Comparison of ENCODE assay signal across 14 cellular contexts in the genomic region with DNA sequence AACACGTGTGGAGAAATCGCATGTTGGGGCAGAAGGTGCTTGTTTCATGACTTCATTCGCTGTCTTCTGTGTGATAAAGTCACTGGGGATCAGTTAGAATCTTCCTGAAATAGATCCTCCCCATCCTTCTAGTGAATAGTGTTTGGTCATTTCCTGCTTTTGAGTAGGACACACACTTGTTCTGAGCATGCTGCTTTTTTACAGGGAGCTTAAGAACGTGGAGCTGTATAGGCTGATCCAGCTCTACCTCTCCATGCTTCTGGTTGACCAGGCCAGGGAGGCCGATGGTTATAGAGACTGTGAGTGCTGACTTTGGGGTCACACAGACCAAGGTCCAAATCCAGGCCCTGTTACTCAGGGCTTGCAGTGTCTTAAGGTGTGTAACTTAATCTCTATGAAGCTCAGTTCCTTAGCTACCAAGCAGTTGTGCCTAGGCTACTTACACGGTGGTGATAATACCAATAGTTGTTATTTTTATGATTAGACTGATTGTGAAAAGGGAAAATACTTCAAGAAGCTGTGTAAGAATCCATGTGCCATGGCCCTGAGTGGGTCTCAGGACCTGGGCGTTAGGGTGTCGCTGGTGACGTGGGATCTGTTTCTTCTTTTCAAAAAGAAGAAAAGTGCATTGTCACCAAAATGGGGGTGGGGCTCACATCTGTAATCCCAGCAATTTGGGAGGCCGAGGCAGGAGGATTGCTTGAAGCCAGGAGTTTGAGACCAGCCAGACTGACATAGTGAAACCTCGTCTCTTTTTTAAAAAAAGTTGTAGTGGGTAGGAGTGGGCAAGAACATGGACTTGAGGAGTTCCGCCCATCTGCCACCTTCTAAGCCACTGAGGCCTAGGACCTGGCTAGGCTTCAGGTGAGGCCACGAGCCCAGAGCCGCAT.
DNase-seq lines count a peak whose midpoint lies in the region; TF ChIP-seq lines count a peak whose summit lies in the region.
"Had no signal": no experiment of that assay in that cellular context is flagged by ENCODE, and none has a peak within 500 bp of the region (broad histone marks: within the 10 kb centered on the region; RNA-seq: fewer than 3 reads in every experiment).

No MANE protein-coding gene starts in this region.

- peak overlapping the region; percentile 42 for H3K27ac Mint-ChIP-seq in nephron progenitor cell

- no peaks in the 10 kb centered on the region for H3K79me2 ChIP-seq in GM23248 (ENCODE audit: insufficient read depth)

- H2AFZ ChIP-seq in GM23248, result 0 out of 2 replicates have a peak overlapping the region, but pooled peaks have one; percentile 7

- peaks cover 36% of the 10 kb centered on the region for H3K4me1 Mint-ChIP-seq in nephron progenitor cell

- peaks cover 0 to 6% (median 0%) of the 10 kb centered on the region in 11 experiments; a peak in 2 of 22 replicates for H3K36me3 ChIP-seq in BLaER1 treated with 17β-estradiol and CSF1 and Interleukin-3, amounts not matched to agents 10 nM and 100 nM
- H3K36me3 ChIP-seq in GM23248 (ENCODE audit: low read depth), result no peaks in the 10 kb centered on the region
- H3K36me3 ChIP-seq in brain microvascular endothelial cell (replicated peaks), result no peaks in the 10 kb centered on the region
- H3K36me3 ChIP-seq: SJSA1, suprapubic skin had no signal

- 0 out of 22 replicates have a peak overlapping the region, but pooled peaks of 2 of the 11 experiments have one; percentile 26 to 32 for H3K9ac ChIP-seq in BLaER1 treated with 17β-estradiol and CSF1 and Interleukin-3, amounts not matched to agents 10 nM and 100 nM
- no peak overlapping the region for H3K9ac ChIP-seq in GM23248

- H4K20me1 ChIP-seq in BLaER1 treated with 17β-estradiol and CSF1 and Interleukin-3, amounts not matched to agents 10 nM and 100 nM, result peaks cover 0 to 20% (median under 1%) of the 10 kb centered on the region in 11 experiments; a peak in 6 of 22 replicates
- no peaks in the 10 kb centered on the region for H4K20me1 ChIP-seq in GM23248 (ENCODE audit: insufficient read depth)

- no peaks in the 10 kb centered on the region for H3F3A ChIP-seq in GM23248 (ENCODE audit: insufficient read depth)

- H3K27me3 ChIP-seq in BLaER1 treated with 17β-estradiol and CSF1 and Interleukin-3, amounts not matched to agents 10 nM and 100 nM, result no peaks in the 10 kb centered on the region
- H3K27me3 ChIP-seq in GM23248 (replicated peaks; ENCODE audit: insufficient read depth) (no peaks in the 10 kb centered on the region), brain microvascular endothelial cell (replicated peaks) (no peaks in the 10 kb centered on the region)
- H3K27me3 ChIP-seq: SJSA1, suprapubic skin had no signal

- WGBS in GM23248 (ENCODE audit: low coverage in 1 of 2, low lambda C conversion rate in 2 of 2, missing lambda C conversion rate in 2 of 2), 2 experiments, result 77 to 81% methylated on average over 14 of the region's 14 CpGs

- in situ Hi-C loops in GM23248 (cut with MboI), result no loop called here
- in situ Hi-C loops in brain microvascular endothelial cell (cut with HindIII; ENCODE audit: low pct_ligation_motif_present, low sequenced_read_pairs), result no loop called here

- H3K4me2 ChIP-seq in BLaER1 treated with 17β-estradiol and CSF1 and Interleukin-3, amounts not matched to agents 10 nM and 100 nM, result peak overlapping the region; percentile 45 to 83 (median 78)
- H3K4me2 ChIP-seq in GM23248 (ENCODE audit: unreplicated experiment), result no peak overlapping the region

- H3K4me1 ChIP-seq in BLaER1 treated with 17β-estradiol and CSF1 and Interleukin-3, amounts not matched to agents 10 nM and 100 nM, result peaks cover 17 to 83% (median 70%) of the 10 kb centered on the region in 10 experiments
- H3K4me1 ChIP-seq in GM23248 (ENCODE audit: insufficient read depth), result peaks cover 3% of the 10 kb centered on the region

- peaks cover 0 to 10% (median 6%) of the 10 kb centered on the region in 11 experiments; a peak in 12 of 22 replicates for H3K9me3 ChIP-seq in BLaER1 treated with 17β-estradiol and CSF1 and Interleukin-3, amounts not matched to agents 10 nM and 100 nM (replicated peaks in 1 of 11)
- H3K9me3 ChIP-seq in GM23248 (ENCODE audit: low read depth), result no peaks in the 10 kb centered on the region
- H3K9me3 ChIP-seq: SJSA1, suprapubic skin had no signal

- peak; percentile 31 for DNase-seq in GM23248
- no peak for DNase-seq in brain microvascular endothelial cell
- DNase-seq in nephron progenitor cell, result no peak
- no peak for DNase-seq in NCI-H748 treated with DMSO at 0.1 percent for 48 hours (lab: John Stamatoyannopoulos, UW)
- no peak for DNase-seq in anterior cingulate cortex (lab: John Stamatoyannopoulos, UW)
- DNase-seq in DMS153 treated with DMSO at 0.1 percent for 48 hours (lab: John Stamatoyannopoulos, UW; ENCODE audit: unreplicated experiment), result no peak
- DNase-seq in germinal center (ENCODE audit: low spot score), result no peak
- DNase-seq: activated CD4-positive, CD25-positive, alpha-beta regulatory T cell; activated effector memory CD4-positive, alpha-beta T cell treated with Interleukin-2 at 50 U/mL for 16 hours; central memory CD4-positive, alpha-beta T cell; NCI-H774 had no signal

- H3K9me3 Mint-ChIP-seq in nephron progenitor cell, result no peaks in the 10 kb centered on the region

- no peaks in the 10 kb centered on the region for H3K36me3 Mint-ChIP-seq in nephron progenitor cell (ENCODE audit: low read depth)

- no peak overlapping the region for H3K4me3 Mint-ChIP-seq in nephron progenitor cell

- no peak overlapping the region for H3K4me3 ChIP-seq in BLaER1 treated with 17β-estradiol and CSF1 and Interleukin-3, amounts not matched to agents 10 nM and 100 nM
- H3K4me3 ChIP-seq in GM23248 (no peak overlapping the region), brain microvascular endothelial cell (ENCODE audit: low read depth, low read length) (no peak overlapping the region)
- H3K4me3 ChIP-seq: SJSA1, suprapubic skin had no signal

- no peaks in the 10 kb centered on the region for H3K9me2 ChIP-seq in GM23248 (ENCODE audit: insufficient read depth)

- peak overlapping the region in 6 of 11 experiments; percentile 26 to 45 (median 34); a peak in 7 of 22 replicates for H3K27ac ChIP-seq in BLaER1 treated with 17β-estradiol and CSF1 and Interleukin-3, amounts not matched to agents 10 nM and 100 nM
- H3K27ac ChIP-seq in GM23248 (no peak overlapping the region), brain microvascular endothelial cell (peak overlapping the region; percentile 73)
- H3K27ac ChIP-seq: SJSA1, suprapubic skin had no signal

- no peaks in the 10 kb centered on the region for H3K27me3 Mint-ChIP-seq in nephron progenitor cell (ENCODE audit: low read depth, poor library complexity)

- TF ChIP-seq CTCF in brain microvascular endothelial cell (IDR thresholded peaks at IDR 0.05; ENCODE audit: low read depth, low read length, missing control alignments) (no peak), nephron progenitor cell (IDR thresholded peaks at IDR 0.05) (no peak)
